12 cellular contexts compared by ENCODE assay signal in the genomic region with DNA sequence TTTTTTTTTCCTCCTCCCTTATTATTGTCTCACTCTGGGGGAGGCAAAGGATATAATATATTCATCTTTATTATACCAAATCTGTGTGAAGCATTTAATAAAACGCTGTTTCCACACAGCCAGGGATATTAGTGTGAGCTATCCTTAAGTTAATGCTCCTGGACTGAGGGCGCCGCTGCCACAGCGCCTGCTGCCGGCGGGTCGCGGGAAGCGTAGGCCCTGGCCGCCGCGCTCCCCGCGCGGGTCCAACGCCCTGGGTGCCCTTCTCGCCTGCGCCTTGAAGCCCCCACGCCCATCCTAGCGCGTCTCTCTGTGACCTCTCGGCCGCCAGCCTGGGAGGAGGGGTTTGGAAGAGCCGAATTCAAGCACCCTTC. TPM values are rescaled to one million over a fixed set of nuclear protein-coding genes. Genes with fewer than 3 reads are reported as not detected.
A peak's percentile ranks its signal among the peaks of the same experiment; 100 is the strongest.
DNase-seq lines count a peak whose midpoint lies in the region; ATAC-seq and TF ChIP-seq lines count a peak whose summit lies in the region.
"Had no signal": no experiment of that assay in that cellular context is flagged by ENCODE, and none has a peak within 500 bp of the region (broad histone marks: within the 10 kb centered on the region; RNA-seq: fewer than 3 reads in every experiment).

No MANE protein-coding gene starts in this region.

- no peak overlapping the region for H3K23ac ChIP-seq in neuronal stem cell (ENCODE audit: low read depth, low read length, poor library complexity)

- no CpG with 5 or more reads among the region's 24 CpGs for WGBS in neuronal stem cell (ENCODE audit: extremely low coverage in 2 of 2, insufficient read length in 2 of 2, insufficient replicate concordance in 1 of 2), 2 donors

- intact Hi-C loops in Right ventricle myocardium inferior (cut with DNase I) = no loop called here
- intact Hi-C loops in cardiac septum (cut with DNase I) = no loop called here

- no peak overlapping the region for H3K4ac ChIP-seq in neuronal stem cell (ENCODE audit: low read length)

- no peak overlapping the region for H2AK5ac ChIP-seq in neuronal stem cell (ENCODE audit: low read depth, low read length)

- H2BK5ac ChIP-seq in neuronal stem cell (ENCODE audit: low read length) = no peak overlapping the region

- H2BK120ac ChIP-seq in neuronal stem cell (ENCODE audit: low read depth, low read length) = no peak overlapping the region

- H3K9ac ChIP-seq in neuronal stem cell (ENCODE audit: low read depth, low read length, poor library complexity) = no peak overlapping the region

- H4K91ac ChIP-seq in neuronal stem cell (ENCODE audit: low read depth, low read length, poor library complexity) = no peak overlapping the region

- no peak overlapping the region for H3K18ac ChIP-seq in neuronal stem cell (ENCODE audit: low read length)

- TF ChIP-seq CTCF in astrocyte of the spinal cord (IDR thresholded peaks at IDR 0.05; ENCODE audit: low read depth, low read length) (peak; percentile 65), kidney epithelial cell (IDR thresholded peaks at IDR 0.05; ENCODE audit: insufficient read depth, low read length, poor library complexity, severe bottlenecking) (peak; percentile 61)

- peak; percentile 2 for DNase-seq in Right ventricle myocardium inferior (ENCODE audit: missing footprints)
- no peak for DNase-seq in cardiac septum (ENCODE audit: low spot score)
- DNase-seq in astrocyte of the spinal cord (ENCODE audit: low read depth, low spot score) = no peak
- no peak for DNase-seq in kidney epithelial cell (ENCODE audit: low read depth)
- DNase-seq in midbrain (lab: John Stamatoyannopoulos, UW) = no peak
- no peak for DNase-seq in SIG-M5 treated with dmso at 0.1 percent for 504 hours (lab: John Stamatoyannopoulos, UW; ENCODE audit: unreplicated experiment)
- DNase-seq in neuronal stem cell (ENCODE audit: low spot score) = no peak
- DNase-seq: OCI-M1 had no signal

- H3K4me3 ChIP-seq in astrocyte of the spinal cord (ENCODE audit: low read depth, low read length) = no peak overlapping the region
- H3K4me3 ChIP-seq in kidney epithelial cell (ENCODE audit: low read depth, low read length) = no peak overlapping the region
- H3K4me3 ChIP-seq in neuronal stem cell (ENCODE audit: low read length in 2 of 2) = no peak overlapping the region

- ATAC-seq in Right ventricle myocardium inferior (no peak), GM21515 (IDR thresholded peaks at IDR 0.05; ENCODE audit: unreplicated experiment) (no peak)

- no peak overlapping the region for H2BK15ac ChIP-seq in neuronal stem cell (ENCODE audit: low read length)

- no peaks in the 10 kb centered on the region for H3K79me1 ChIP-seq in neuronal stem cell (ENCODE audit: low read depth, low read length)

- no peak overlapping the region for H2AFZ ChIP-seq in neuronal stem cell (ENCODE audit: low read length)

- no peak overlapping the region for H4K8ac ChIP-seq in neuronal stem cell (ENCODE audit: low read depth, low read length)

- in situ Hi-C loops in astrocyte of the spinal cord (cut with HindIII; ENCODE audit: low sequenced_read_pairs) = no loop called here

- H2BK12ac ChIP-seq in neuronal stem cell (ENCODE audit: low read length) = no peak overlapping the region

- no peak overlapping the region for H3K4me2 ChIP-seq in neuronal stem cell (ENCODE audit: insufficient read depth, low read length, poor library complexity, severe bottlenecking)

- no peaks in the 10 kb centered on the region for H3K9me3 ChIP-seq in neuronal stem cell (replicated peaks in 1 of 2; ENCODE audit: control insufficient read depth in 2 of 2, insufficient read depth in 1 of 2, low read depth in 1 of 2, low read length in 2 of 2)

- no peak overlapping the region for H3K27ac ChIP-seq in neuronal stem cell (replicated peaks; ENCODE audit: low read length)

- H3K14ac ChIP-seq in neuronal stem cell (ENCODE audit: low read length) = no peak overlapping the region

- H3K36me3 ChIP-seq in kidney epithelial cell (ENCODE audit: control insufficient read depth, insufficient read depth, low read length) (no peaks in the 10 kb centered on the region), neuronal stem cell (replicated peaks in 1 of 2; ENCODE audit: control insufficient read depth in 2 of 2, insufficient read depth in 2 of 2, low read length in 2 of 2) (no peaks in the 10 kb centered on the region)

- H3K27me3 ChIP-seq in kidney epithelial cell (ENCODE audit: control insufficient read depth, insufficient read depth, low read length) (peaks cover 84% of the 10 kb centered on the region), neuronal stem cell (ENCODE audit: control insufficient read depth in 3 of 3, insufficient read depth in 3 of 3, low read depth in 1 of 3, low read length in 3 of 3) (peaks cover 42 to 97% (median 82%) of the 10 kb centered on the region in 3 experiments)

- H3K4me1 ChIP-seq in neuronal stem cell (ENCODE audit: control insufficient read depth in 2 of 2, insufficient read depth in 1 of 2, low read depth in 1 of 2, low read length in 2 of 2) = peaks cover 1 to 3% of the 10 kb centered on the region in 2 donors

RNA-seq across cellular contexts. Expression of gene LBX1, which starts 9.5 kb away (rescaled TPM):
- total RNA-seq in Right ventricle myocardium inferior = not detected
- total RNA-seq in cardiac septum = 0.13 TPM
- total RNA-seq in kidney epithelial cell = not detected in 2 replicates
- polyA plus RNA-seq in neuronal stem cell (2013, experiment 1 of 2) = not detected
- polyA plus RNA-seq in neuronal stem cell (2013, experiment 2 of 2) = not detected
- total RNA-seq: activated CD8-positive, alpha-beta memory T cell treated with anti-CD3 and anti-CD28 coated beads for 36 hours; HT1080 had no signal
- polyA plus RNA-seq: fibroblast of lung had no signal
